ENCODE assay signal across 19 cellular contexts in genomic region chr9:77673912-77674791, GRCh38. TPM values are rescaled to one million over a fixed set of nuclear protein-coding genes. Genes with fewer than 3 reads are reported as not detected.
DNase-seq lines count a peak whose midpoint lies in the region; ATAC-seq and TF ChIP-seq lines count a peak whose summit lies in the region.
"Had no signal": no experiment of that assay in that cellular context is flagged by ENCODE, and none has a peak within 500 bp of the region (broad histone marks: within the 10 kb centered on the region; RNA-seq: fewer than 3 reads in every experiment).

No MANE protein-coding gene starts in this region.

- no peak overlapping the region for H3K9ac ChIP-seq in mucosa of rectum (ENCODE audit: low read depth in 1 of 2, low read length in 2 of 2)

- no peaks in the 10 kb centered on the region for H3K36me3 ChIP-seq in mucosa of rectum (ENCODE audit: control insufficient read depth in 2 of 2, insufficient read depth in 2 of 2, low read length in 2 of 2)
- H3K36me3 ChIP-seq: thyroid gland, WERI-Rb-1 had no signal

- H3K27ac ChIP-seq in mucosa of rectum (ENCODE audit: low read depth in 2 of 2, low read length in 2 of 2), result peak overlapping the region; percentile 18 to 47
- H3K27ac ChIP-seq: C4-2B, thyroid gland, WERI-Rb-1 had no signal

- H3K27me3 ChIP-seq in mucosa of rectum (ENCODE audit: control insufficient read depth in 2 of 2, insufficient read depth in 2 of 2, low read length in 2 of 2), result no peaks in the 10 kb centered on the region
- H3K27me3 ChIP-seq: thyroid gland had no signal

- no peaks in the 10 kb centered on the region for H3K4me1 Mint-ChIP-seq in HFFc6 (ENCODE audit: low read depth)
- H3K4me1 Mint-ChIP-seq in naive thymus-derived CD8-positive, alpha-beta T cell, result no peaks in the 10 kb centered on the region
- H3K4me1 Mint-ChIP-seq: natural killer cell had no signal

- peaks cover 0 to 2% of the 10 kb centered on the region in 2 donors for H3K4me1 ChIP-seq in mucosa of rectum (ENCODE audit: control insufficient read depth in 2 of 2, insufficient read depth in 2 of 2, low read length in 2 of 2)
- H3K4me1 ChIP-seq: thyroid gland had no signal

- DNase-seq in HFFc6 (no peak), SK-MEL-5 (ENCODE audit: low read depth, low spot score) (peak; percentile 22), fibroblast of pulmonary artery (ENCODE audit: low read depth) (peak; percentile 82), anterior cingulate cortex (lab: John Stamatoyannopoulos, UW) (no peak), epidermal melanocyte (ENCODE audit: insufficient read length, low spot score) (no peak), DMS79 (lab: John Stamatoyannopoulos, UW) (no peak)
- no peak for DNase-seq in naive thymus-derived CD8-positive, alpha-beta T cell
- DNase-seq: activated gamma-delta T cell; effector CD8-positive, alpha-beta T cell; MM.1S; natural killer cell; NCI-H2171; NK-92 treated with Interleukin-12 subunit alpha and Interleukin-12 subunit beta, amount 100 ng/mL, for 24 hours; stimulated activated CD4-positive, alpha-beta T cell treated with anti-CD3 and anti-CD28 coated beads, Interleukin-2, amount 100 ng/mL, for 24 hours; thyroid gland; WERI-Rb-1 had no signal

- H3K36me3 Mint-ChIP-seq in HFFc6 (ENCODE audit: low read depth), result no peaks in the 10 kb centered on the region
- no peaks in the 10 kb centered on the region for H3K36me3 Mint-ChIP-seq in naive thymus-derived CD8-positive, alpha-beta T cell
- H3K36me3 Mint-ChIP-seq: natural killer cell had no signal

- TF ChIP-seq CTCF in HFFc6 (IDR thresholded peaks at IDR 0.05) (peak; percentile 19; the same call in 1 of the 2 replicates), fibroblast of pulmonary artery (IDR thresholded peaks at IDR 0.05; ENCODE audit: low read length, missing control alignments) (no peak)

- no peaks in the 10 kb centered on the region for H3K9me3 Mint-ChIP-seq in HFFc6
- no peaks in the 10 kb centered on the region for H3K9me3 Mint-ChIP-seq in naive thymus-derived CD8-positive, alpha-beta T cell
- H3K9me3 Mint-ChIP-seq: natural killer cell had no signal

- H3K27me3 Mint-ChIP-seq in HFFc6 (ENCODE audit: insufficient read depth), result peaks cover 3% of the 10 kb centered on the region
- H3K27me3 Mint-ChIP-seq in naive thymus-derived CD8-positive, alpha-beta T cell, result no peaks in the 10 kb centered on the region

- H3K27ac Mint-ChIP-seq in HFFc6, result no peak overlapping the region
- H3K27ac Mint-ChIP-seq in naive thymus-derived CD8-positive, alpha-beta T cell, result no peak overlapping the region
- H3K27ac Mint-ChIP-seq: natural killer cell had no signal

- POLR2A ChIA-PET in naive thymus-derived CD8-positive, alpha-beta T cell (lab: Charles Lee), result no interaction called here

- no peak overlapping the region for H3K4me3 ChIP-seq in fibroblast of pulmonary artery (replicated peaks; ENCODE audit: low read depth, low read length)
- H3K4me3 ChIP-seq in mucosa of rectum (ENCODE audit: low read length in 2 of 2), result no peak overlapping the region
- H3K4me3 ChIP-seq: GM12878, thyroid gland had no signal

- H3K9me3 ChIP-seq in mucosa of rectum (ENCODE audit: control insufficient read depth in 2 of 2, low read length in 2 of 2), result no peaks in the 10 kb centered on the region
- H3K9me3 ChIP-seq: thyroid gland had no signal

- no peak for ATAC-seq in naive thymus-derived CD8-positive, alpha-beta T cell
- ATAC-seq: GM12878, natural killer cell had no signal

- in situ Hi-C loops in SK-MEL-5 (cut with HindIII; ENCODE audit: low pct_unique_long_range_greater_than_20kb, low sequenced_read_pairs), result no loop called here

- H3K4me3 Mint-ChIP-seq in HFFc6, result no peak overlapping the region
- no peak overlapping the region for H3K4me3 Mint-ChIP-seq in naive thymus-derived CD8-positive, alpha-beta T cell
- H3K4me3 Mint-ChIP-seq: natural killer cell had no signal

RNA-seq across cellular contexts. Expression of gene GNA14, which starts 26.0 kb away (rescaled TPM):
- not detected for total RNA-seq in HFFc6 (2021; fragmentation: NEBNext Ultra II Directional; extraction: Animal tissue kit (Norgen Biotek cat#: 25700))
- 0.05 and 0.13 TPM in 2 replicates for total RNA-seq in SK-MEL-5 (2014; rRNA removed; shearing (Covaris generic))
- polyA plus RNA-seq in SK-MEL-5 (2015; cell fraction: cytosol; rRNA removed), result 0.15 TPM in 1 of 2 replicates, not detected in the other
- polyA plus RNA-seq in SK-MEL-5 (2015; cell fraction: nucleus; rRNA removed), result 0.11 TPM in 1 of 2 replicates, not detected in the other
- not detected for total RNA-seq in naive thymus-derived CD8-positive, alpha-beta T cell
- polyA plus RNA-seq in naive thymus-derived CD8-positive, alpha-beta T cell, result under 1 TPM in 1 of 3 donors, not detected in 2; 0.17 TPM
- polyA plus RNA-seq: GM12878 had no signal

Comparison
In these comparisons a context has a peak if more than half of its experiments do, and no peak if none do; other contexts are left out.
1. DNase-seq: peak in SK-MEL-5 (single experiment) and fibroblast of pulmonary artery (single experiment); none in HFFc6 (single experiment), anterior cingulate cortex (0 of 58), epidermal melanocyte (single experiment), naive thymus-derived CD8-positive, alpha-beta T cell (0 of 10) and DMS79 (single experiment).